In genomic region chr1:235068155-235069121, GRCh38 we compare ENCODE assay signal across 1 cellular context.
TF ChIP-seq lines count a peak whose summit lies in the region.

No MANE protein-coding gene starts in this region.

TF ChIP-seq in HepG2, 621 proteins besides CTCF, POLR2A, EP300 and RAD21 (continued from another document and continues in another):
- TF ChIP-seq KIAA2018 (CRISPR knock-in tag; IDR thresholded peaks at IDR 0.05; ENCODE audit: borderline replicate concordance) = no peak
- TF ChIP-seq MXI1 (IDR thresholded peaks at IDR 0.05; ENCODE audit: borderline replicate concordance, low read depth, low read length) = peak; percentile 17; the same call in 1 of the 3 replicates
- TF ChIP-seq ZNF619 (CRISPR knock-in tag; IDR thresholded peaks at IDR 0.05) = no peak
- TF ChIP-seq HDAC2 (CRISPR knock-in tag; IDR thresholded peaks at IDR 0.05) = peak; percentile 97
- TF ChIP-seq TERF1 (CRISPR knock-in tag; IDR thresholded peaks at IDR 0.05) = no peak
- TF ChIP-seq KDM5A (IDR thresholded peaks at IDR 0.05; ENCODE audit: borderline replicate concordance, low read length) = no peak
- TF ChIP-seq HNF1A (IDR thresholded peaks at IDR 0.05; ENCODE audit: low read depth) = 0 out of 2 replicates have a peak, but pooled peaks have one; percentile 26
- TF ChIP-seq HNF1A (CRISPR knock-in tag; IDR thresholded peaks at IDR 0.05; ENCODE audit: borderline replicate concordance) = peak; percentile 69; the same call in 1 of the 2 replicates
- TF ChIP-seq REPIN1 (CRISPR knock-in tag; IDR thresholded peaks at IDR 0.05; ENCODE audit: borderline replicate concordance, low read depth) = no peak; the same call in 1 of the 2 replicates
- 0 out of 2 replicates have a peak, but pooled peaks have one; percentile 64 for TF ChIP-seq ATF6 (CRISPR knock-in tag; conservative IDR thresholded peaks at IDR 0.05)
- TF ChIP-seq AGO1 (IDR thresholded peaks at IDR 0.05; ENCODE audit: low read depth, low read length, poor library complexity, severe bottlenecking) = no peak
- TF ChIP-seq SMAD9 (CRISPR knock-in tag; IDR thresholded peaks at IDR 0.05) = no peak
- peak; percentile 68 for TF ChIP-seq YEATS4 (CRISPR knock-in tag; IDR thresholded peaks at IDR 0.05; ENCODE audit: borderline replicate concordance)
- no peak for TF ChIP-seq GPBP1L1 (CRISPR knock-in tag; IDR thresholded peaks at IDR 0.05)
- peak; percentile 67; the same call in 1 of the 2 replicates for TF ChIP-seq CBFB (CRISPR knock-in tag; IDR thresholded peaks at IDR 0.05)
- TF ChIP-seq ZBTB33 (CRISPR knock-in tag; IDR thresholded peaks at IDR 0.05) = 0 out of 2 replicates have a peak, but pooled peaks have one; percentile 35
- no peak for TF ChIP-seq RBAK (CRISPR knock-in tag; IDR thresholded peaks at IDR 0.05)
- no peak for TF ChIP-seq SP1 (IDR thresholded peaks at IDR 0.05)
- TF ChIP-seq SP1 (CRISPR knock-in tag; IDR thresholded peaks at IDR 0.05) = no peak
- TF ChIP-seq STAT6 (CRISPR knock-in tag; IDR thresholded peaks at IDR 0.05; ENCODE audit: borderline replicate concordance) = no peak; the same call in 1 of the 2 replicates
- TF ChIP-seq BCL3 (CRISPR knock-in tag; IDR thresholded peaks at IDR 0.05) = no peak
- TF ChIP-seq TP53 (CRISPR knock-in tag; conservative IDR thresholded peaks at IDR 0.05) = no peak; the same call in 1 of the 2 replicates
- TF ChIP-seq TSC22D2 (CRISPR knock-in tag; IDR thresholded peaks at IDR 0.05; ENCODE audit: borderline replicate concordance) = peak; percentile 76; the same call in 1 of the 2 replicates
- peak; percentile 92 for TF ChIP-seq SPEN (CRISPR knock-in tag; IDR thresholded peaks at IDR 0.05; ENCODE audit: low read depth)
- 0 out of 2 replicates have a peak, but pooled peaks have one; percentile 67 for TF ChIP-seq ZNF275 (CRISPR knock-in tag; IDR thresholded peaks at IDR 0.05; ENCODE audit: borderline replicate concordance)
- TF ChIP-seq ZNF557 (CRISPR knock-in tag; IDR thresholded peaks at IDR 0.05) = no peak
- peak; percentile 95 for TF ChIP-seq ZC3H13 (CRISPR knock-in tag; IDR thresholded peaks at IDR 0.05)
- no peak for TF ChIP-seq ZNF343 (CRISPR knock-in tag; IDR thresholded peaks at IDR 0.05)
- 0 out of 4 replicates have a peak, but pooled peaks have one; percentile 2 to 8 for TF ChIP-seq MAFK (conservative IDR thresholded peaks at IDR 0.05 in 1 of 2, IDR thresholded peaks at IDR 0.05 in 1 of 2; ENCODE audit: low read length in 2 of 2)
